ENCODE assay signal across 11 cellular contexts in genomic region chr1:230303822-230304221, GRCh38.
DNase-seq lines count a peak whose midpoint lies in the region; ATAC-seq and TF ChIP-seq lines count a peak whose summit lies in the region.
"Had no signal": no experiment of that assay in that cellular context is flagged by ENCODE, and none has a peak within 500 bp of the region (broad histone marks: within the 10 kb centered on the region; RNA-seq: fewer than 3 reads in every experiment).

No MANE protein-coding gene starts in this region.

- TF ChIP-seq POLR2A in vagina (IDR thresholded peaks at IDR 0.05): no peak

- intact Hi-C loops in vagina (cut with DNase I) (no loop called here), sciatic nerve (cut with DNase I) (no loop called here)

- H3K27me3 ChIP-seq in vagina: no peaks in the 10 kb centered on the region
- H3K27me3 ChIP-seq: MG63, neural progenitor cell had no signal

- H3K27ac ChIP-seq in vagina: no peak overlapping the region
- H3K27ac ChIP-seq: neural progenitor cell, SJSA1 had no signal

- H3K36me3 ChIP-seq in vagina: no peaks in the 10 kb centered on the region
- H3K36me3 ChIP-seq: MG63, neural progenitor cell, SJSA1 had no signal

- H3K4me3 ChIP-seq in choroid plexus epithelial cell (ENCODE audit: low read depth, low read length) (no peak overlapping the region), vagina (no peak overlapping the region)
- H3K4me3 ChIP-seq: MG63, neural progenitor cell, SJSA1 had no signal

- H3K4me1 ChIP-seq in vagina: peaks cover 7% of the 10 kb centered on the region

- TF ChIP-seq CTCF in choroid plexus epithelial cell (conservative IDR thresholded peaks at IDR 0.05; ENCODE audit: low read depth, low read length): no peak
- no peak for TF ChIP-seq CTCF in vagina (IDR thresholded peaks at IDR 0.05)

- no peaks in the 10 kb centered on the region for H3K9me3 ChIP-seq in vagina
- H3K9me3 ChIP-seq: MG63, SJSA1 had no signal

- no peak for ATAC-seq in sciatic nerve

- DNase-seq in NCI-H748 (lab: John Stamatoyannopoulos, UW; ENCODE audit: unreplicated experiment) (peak; percentile 17), NCI-H748 treated with DMSO at 0.1 percent for 48 hours (lab: John Stamatoyannopoulos, UW) (no peak), NCI-H2107 treated with DMSO at 0.1 percent for 48 hours (lab: John Stamatoyannopoulos, UW; ENCODE audit: unreplicated experiment) (peak; percentile 90), choroid plexus epithelial cell (ENCODE audit: low read depth) (peak; percentile 57), pulmonary artery endothelial cell (ENCODE audit: low read depth, low spot score) (peak; percentile 32), vagina (ENCODE audit: extremely low spot score in 2 of 2) (no peak), sciatic nerve (ENCODE audit: low spot score) (no peak), iPS-NIHi7 (ENCODE audit: extremely low spot score) (no peak)
- DNase-seq: MG63 had no signal

Comparison
In these comparisons a context has a peak if more than half of its experiments do, and no peak if none do; other contexts are left out.
1. DNase-seq: peak in NCI-H748 (single experiment), NCI-H2107 treated with DMSO at 0.1 percent for 48 hours (single experiment), choroid plexus epithelial cell (single experiment) and pulmonary artery endothelial cell (single experiment); none in NCI-H748 treated with DMSO at 0.1 percent for 48 hours (single experiment), vagina (0 of 2), sciatic nerve (single experiment) and iPS-NIHi7 (single experiment).